11 cellular contexts compared by ENCODE assay signal in genomic region chr9:129761293-129761900, GRCh38. TPM values are rescaled to one million over a fixed set of nuclear protein-coding genes. Genes with fewer than 3 reads are reported as not detected.
A peak's percentile ranks its signal among the peaks of the same experiment; 100 is the strongest.
DNase-seq lines count a peak whose midpoint lies in the region; TF ChIP-seq lines count a peak whose summit lies in the region.
"Had no signal": no experiment of that assay in that cellular context is flagged by ENCODE, and none has a peak within 500 bp of the region (broad histone marks: within the 10 kb centered on the region; RNA-seq: fewer than 3 reads in every experiment).

No MANE protein-coding gene starts in this region.

- DNase-seq in AG09319 (ENCODE audit: extremely low read depth, low read depth) = peak; percentile 68
- DNase-seq in adipocyte (ENCODE audit: low read depth) = peak; percentile 75
- DNase-seq in left ventricle myocardium inferior = peak; percentile 76
- no peak for DNase-seq in CD4-positive, alpha-beta memory T cell
- DNase-seq in NCI-H446 treated with DMSO at 0.1 percent for 48 hours (lab: John Stamatoyannopoulos, UW) = no peak
- no peak for DNase-seq in HUDEP-2 (lab: John Stamatoyannopoulos, UW; ENCODE audit: unreplicated experiment in 76 of 76)
- no peak for DNase-seq in NCI-H1048 (lab: John Stamatoyannopoulos, UW)
- DNase-seq: activated T-cell treated with anti-CD3 and anti-CD28 coated beads, Interleukin-2, amount 50 U/mL, for 4 hours; NCI-H748 treated with DMSO at 0.1 percent for 48 hours had no signal

- intact Hi-C loops in left ventricle myocardium inferior (cut with micrococcal nuclease) = no loop called here
- intact Hi-C loops in CD4-positive, alpha-beta memory T cell (cut with micrococcal nuclease) = no loop called here

- POLR2A ChIA-PET in CD4-positive, alpha-beta memory T cell (lab: Charles Lee; ENCODE audit: partially characterized antibody) = no interaction called here

- peaks cover 6 to 12% (median 7%) of the 10 kb centered on the region in 4 donors for H3K4me1 Mint-ChIP-seq in CD4-positive, alpha-beta memory T cell

- H3K36me3 ChIP-seq in adipocyte (ENCODE audit: control insufficient read depth, insufficient read depth, low read length, severe bottlenecking) = no peaks in the 10 kb centered on the region
- no peaks in the 10 kb centered on the region for H3K36me3 ChIP-seq in left ventricle myocardium inferior
- H3K36me3 ChIP-seq in parathyroid adenoma (ENCODE audit: control insufficient read depth, insufficient read depth, low read length) = no peaks in the 10 kb centered on the region
- H3K36me3 ChIP-seq in CD4-positive, alpha-beta memory T cell (ENCODE audit: insufficient read depth, low read length) = no peaks in the 10 kb centered on the region

- peaks cover 2% of the 10 kb centered on the region in 2 donors for H3K27me3 Mint-ChIP-seq in CD4-positive, alpha-beta memory T cell

- H2AFZ ChIP-seq in parathyroid adenoma = peak overlapping the region; percentile 33

- H3K4me3 ChIP-seq in adipocyte (ENCODE audit: low read length) (peak overlapping the region; percentile 6), left ventricle myocardium inferior (no peak overlapping the region), parathyroid adenoma (ENCODE audit: low read depth, low read length) (no peak overlapping the region)
- no peak overlapping the region for H3K4me3 ChIP-seq in CD4-positive, alpha-beta memory T cell (ENCODE audit: low read length in 2 of 2)
- H3K4me3 ChIP-seq: dorsolateral prefrontal cortex had no signal

- H3K4me1 ChIP-seq in adipocyte (ENCODE audit: control insufficient read depth, insufficient read depth, low read length) = peaks cover 40% of the 10 kb centered on the region
- H3K4me1 ChIP-seq in left ventricle myocardium inferior = peaks cover 18% of the 10 kb centered on the region
- H3K4me1 ChIP-seq in parathyroid adenoma = no peaks in the 10 kb centered on the region
- H3K4me1 ChIP-seq in CD4-positive, alpha-beta memory T cell (ENCODE audit: insufficient read depth, low read length) = peaks cover 9% of the 10 kb centered on the region

- H3K27ac ChIP-seq in left ventricle myocardium inferior (replicated peaks) (peak overlapping the region; percentile 80), parathyroid adenoma (no peak overlapping the region)
- no peak overlapping the region for H3K27ac ChIP-seq in CD4-positive, alpha-beta memory T cell (ENCODE audit: low read depth, low read length)
- H3K27ac ChIP-seq: dorsolateral prefrontal cortex had no signal

- no peak for TF ChIP-seq CTCF in AG09319 (IDR thresholded peaks at IDR 0.05; ENCODE audit: low read depth, low read length)
- no peak for TF ChIP-seq CTCF in left ventricle myocardium inferior (IDR thresholded peaks at IDR 0.05; ENCODE audit: borderline replicate concordance)
- no peak for TF ChIP-seq CTCF in parathyroid adenoma (IDR thresholded peaks at IDR 0.05)

- H3K4me3 Mint-ChIP-seq in CD4-positive, alpha-beta memory T cell = no peak overlapping the region
- H3K4me3 Mint-ChIP-seq: activated T-cell treated with anti-CD3 and anti-CD28 coated beads, Interleukin-2, amount 50 U/mL, for 4 hours had no signal

- no peaks in the 10 kb centered on the region for H3K36me3 Mint-ChIP-seq in CD4-positive, alpha-beta memory T cell

- no peaks in the 10 kb centered on the region for H3K9me3 ChIP-seq in adipocyte (ENCODE audit: control insufficient read depth, low read length)
- H3K9me3 ChIP-seq in left ventricle myocardium inferior (replicated peaks) = no peaks in the 10 kb centered on the region
- no peaks in the 10 kb centered on the region for H3K9me3 ChIP-seq in parathyroid adenoma (ENCODE audit: control insufficient read depth, low read length)
- H3K9me3 ChIP-seq in CD4-positive, alpha-beta memory T cell (ENCODE audit: control insufficient read depth in 1 of 2, low read length in 2 of 2) = no peaks in the 10 kb centered on the region

- H3K27ac Mint-ChIP-seq in CD4-positive, alpha-beta memory T cell = no peak overlapping the region

- no peaks in the 10 kb centered on the region for H3K9me3 Mint-ChIP-seq in CD4-positive, alpha-beta memory T cell
- H3K9me3 Mint-ChIP-seq: activated T-cell treated with anti-CD3 and anti-CD28 coated beads, Interleukin-2, amount 50 U/mL, for 4 hours had no signal

- H3K79me2 ChIP-seq in parathyroid adenoma = no peaks in the 10 kb centered on the region

- H3K27me3 ChIP-seq in adipocyte (replicated peaks; ENCODE audit: control insufficient read depth, insufficient read depth, low read length) (no peaks in the 10 kb centered on the region), left ventricle myocardium inferior (ENCODE audit: low read depth) (no peaks in the 10 kb centered on the region), parathyroid adenoma (ENCODE audit: control insufficient read depth, insufficient read depth, low read length) (no peaks in the 10 kb centered on the region)
- no peaks in the 10 kb centered on the region for H3K27me3 ChIP-seq in CD4-positive, alpha-beta memory T cell (ENCODE audit: insufficient read depth, low read length)
- H3K27me3 ChIP-seq: dorsolateral prefrontal cortex had no signal

- H3K4me2 ChIP-seq in parathyroid adenoma (ENCODE audit: low read length) = no peak overlapping the region

- CTCF ChIA-PET in CD4-positive, alpha-beta memory T cell (lab: Charles Lee; ENCODE audit: partially characterized antibody) = no interaction called here

- peak overlapping the region; percentile 79 for H3K9ac ChIP-seq in adipocyte (ENCODE audit: low read length)
- no peak overlapping the region for H3K9ac ChIP-seq in parathyroid adenoma

RNA-seq across cellular contexts. Expression of gene PTGES, which starts 8.6 kb away (rescaled TPM):
- 1.9 TPM for total RNA-seq in left ventricle myocardium inferior
- total RNA-seq in CD4-positive, alpha-beta memory T cell = not detected
- polyA plus RNA-seq in CD4-positive, alpha-beta memory T cell = not detected
- total RNA-seq: activated T-cell treated with anti-CD3 and anti-CD28 coated beads, Interleukin-2, amount 50 U/mL, for 4 hours had no signal

RNA-seq across cellular contexts. Expression of gene TOR1B, which starts 41.6 kb away (rescaled TPM):
- 10.6 TPM for total RNA-seq in left ventricle myocardium inferior
- 10 to 100 TPM; 29.5 to 33.0 TPM for total RNA-seq in CD4-positive, alpha-beta memory T cell
- 10 to 100 TPM; 17.5 to 24.4 TPM for polyA plus RNA-seq in CD4-positive, alpha-beta memory T cell

Comparison
In these comparisons a context has a peak if more than half of its experiments do, and no peak if none do; other contexts are left out.
1. DNase-seq: peak in AG09319 (single experiment), adipocyte (single experiment) and left ventricle myocardium inferior (single experiment); none in CD4-positive, alpha-beta memory T cell (0 of 5), NCI-H446 treated with DMSO at 0.1 percent for 48 hours (single experiment), HUDEP-2 (0 of 76) and NCI-H1048 (single experiment).